ENCODE assay signal across 20 cellular contexts in genomic region chr10:73815719-73816030, GRCh38. TPM values are rescaled to one million over a fixed set of nuclear protein-coding genes. Genes with fewer than 3 reads are reported as not detected.
A peak's percentile ranks its signal among the peaks of the same experiment; 100 is the strongest.
DNase-seq lines count a peak whose midpoint lies in the region; ATAC-seq, FAIRE-seq and TF ChIP-seq lines count a peak whose summit lies in the region.
"Had no signal": no experiment of that assay in that cellular context is flagged by ENCODE, and none has a peak within 500 bp of the region (broad histone marks: within the 10 kb centered on the region; RNA-seq: fewer than 3 reads in every experiment).

No MANE protein-coding gene starts in this region.

- H3K9me1 ChIP-seq in K562 (ENCODE audit: control insufficient read depth, insufficient read depth, low read length) = no peaks in the 10 kb centered on the region

- H3K27ac ChIP-seq in K562 (ENCODE audit: extremely low read depth, low read depth, low read length) (peak overlapping the region; percentile 48; the same call in 2 of the 3 replicates), temporal lobe (ENCODE audit: low read depth, low read length) (peak overlapping the region; percentile 44)

- peaks cover 43 to 55% of the 10 kb centered on the region in 2 experiments for H3K4me1 ChIP-seq in K562 (replicated peaks in 1 of 2; ENCODE audit: control insufficient read depth in 2 of 2, insufficient read depth in 2 of 2, low read length in 2 of 2)
- H3K4me1 ChIP-seq: BE2C had no signal

- no peaks in the 10 kb centered on the region for H4K20me1 ChIP-seq in K562 (replicated peaks; ENCODE audit: control insufficient read depth, insufficient read depth, low read length)

- in situ Hi-C loops in K562 (cut with MboI) = no loop called here

- no peaks in the 10 kb centered on the region for H3K27me3 Mint-ChIP-seq in activated naive CD4-positive, alpha-beta T cell treated with anti-CD3 and anti-CD28 coated beads, Interleukin-2, amount 50 U/mL, for 24 hours
- no peaks in the 10 kb centered on the region for H3K27me3 Mint-ChIP-seq in nephron progenitor cell (ENCODE audit: low read depth, poor library complexity)
- H3K27me3 Mint-ChIP-seq: memory B cell had no signal

- no peak overlapping the region for H3K4me3 Mint-ChIP-seq in activated naive CD4-positive, alpha-beta T cell treated with anti-CD3 and anti-CD28 coated beads, Interleukin-2, amount 50 U/mL, for 24 hours
- no peak overlapping the region for H3K4me3 Mint-ChIP-seq in nephron progenitor cell
- H3K4me3 Mint-ChIP-seq: memory B cell; nephron; stimulated activated effector memory CD8-positive, alpha-beta T cell treated with anti-CD3 and anti-CD28 coated beads, Interleukin-12 subunit alpha, Interleukin-12 subunit beta, amount 100 ng/mL, for 72 hours had no signal

- no peaks in the 10 kb centered on the region for H3K9me3 ChIP-seq in K562 (replicated peaks; ENCODE audit: control insufficient read depth, insufficient read depth, low read depth, low read length)
- H3K9me3 ChIP-seq: BE2C had no signal

- H2AFZ ChIP-seq in K562 (ENCODE audit: low read depth, low read length) = no peak overlapping the region

- ATAC-seq in activated naive CD4-positive, alpha-beta T cell treated with anti-CD3 and anti-CD28 coated beads, Interleukin-2, amount 50 U/mL, for 72 hours = no peak
- ATAC-seq in K562 = no peak
- ATAC-seq: stimulated activated effector memory CD8-positive, alpha-beta T cell treated with anti-CD3 and anti-CD28 coated beads, Interleukin-12 subunit alpha, Interleukin-12 subunit beta, amount 100 ng/mL, for 72 hours had no signal

- no peak for DNase-seq in activated naive CD4-positive, alpha-beta T cell treated with anti-CD3 and anti-CD28 coated beads, Interleukin-2, amount 50 U/mL, for 72 hours (ENCODE audit: low spot score in 2 of 2)
- DNase-seq in K562 (ENCODE audit: extremely low read depth in 1 of 4, low spot score in 3 of 4) (no peak), nephron progenitor cell (no peak), putamen (ENCODE audit: low spot score) (no peak), superior temporal gyrus (ENCODE audit: extremely low spot score) (no peak), kidney glomerular epithelial cell (lab: John Stamatoyannopoulos, UW) (no peak)
- DNase-seq: activated CD4-positive, alpha-beta T cell treated with anti-CD3 and anti-CD28 coated beads for 4 hours; activated gamma-delta T cell; BE2C; effector memory CD4-positive, alpha-beta T cell; kidney; NCI-H2081; NCI-H510A; RPMI8226 had no signal

- H3K36me3 Mint-ChIP-seq in activated naive CD4-positive, alpha-beta T cell treated with anti-CD3 and anti-CD28 coated beads, Interleukin-2, amount 50 U/mL, for 24 hours = peaks cover 8% of the 10 kb centered on the region
- peaks cover under 1 to 10% of the 10 kb centered on the region in 2 donors for H3K36me3 Mint-ChIP-seq in activated naive CD4-positive, alpha-beta T cell treated with anti-CD3 and anti-CD28 coated beads, Interleukin-2, amount 50 U/mL, for 72 hours
- peaks cover 7% of the 10 kb centered on the region for H3K36me3 Mint-ChIP-seq in nephron progenitor cell (ENCODE audit: low read depth)

- H3K9me3 Mint-ChIP-seq in activated naive CD4-positive, alpha-beta T cell treated with anti-CD3 and anti-CD28 coated beads, Interleukin-2, amount 50 U/mL, for 24 hours = no peaks in the 10 kb centered on the region
- no peaks in the 10 kb centered on the region for H3K9me3 Mint-ChIP-seq in activated naive CD4-positive, alpha-beta T cell treated with anti-CD3 and anti-CD28 coated beads, Interleukin-2, amount 50 U/mL, for 72 hours
- no peaks in the 10 kb centered on the region for H3K9me3 Mint-ChIP-seq in nephron progenitor cell
- H3K9me3 Mint-ChIP-seq: memory B cell; nephron; stimulated activated effector memory CD8-positive, alpha-beta T cell treated with anti-CD3 and anti-CD28 coated beads, Interleukin-12 subunit alpha, Interleukin-12 subunit beta, amount 100 ng/mL, for 72 hours had no signal

- H3K9ac ChIP-seq in K562 (ENCODE audit: insufficient read depth in 1 of 2, low read depth in 2 of 2, low read length in 2 of 2) = no peak overlapping the region; a peak in 1 of 4 replicates

- POLR2A ChIA-PET in K562 (lab: Yijun Ruan, JAX) = interaction anchor here (1.2 to 1.7 kb wide), 4 partner anchors 11 to 41 kb away, joined by 4 to 12 read pairs (median 4); no protein-coding TSS in a partner anchor

- no peak for TF ChIP-seq POLR2A in K562 (conservative IDR thresholded peaks at IDR 0.05)

- no peaks in the 10 kb centered on the region for H3K27me3 ChIP-seq in K562 (ENCODE audit: control insufficient read depth in 2 of 2, insufficient read depth in 2 of 2, low read length in 2 of 2)
- H3K27me3 ChIP-seq: BE2C had no signal

- H3K4me3 ChIP-seq in K562 = no peak overlapping the region

- no peak for TF ChIP-seq RAD21 in K562 (CRISPR knock-in tag; conservative IDR thresholded peaks at IDR 0.05 in 1 of 2, IDR thresholded peaks at IDR 0.05 in 1 of 2)

- H3K79me2 ChIP-seq in K562 (ENCODE audit: control insufficient read depth, insufficient read depth, low read length) = peaks cover 9% of the 10 kb centered on the region

- peak; percentile 79 for FAIRE-seq in K562 (lab: Jason Lieb, UNC)
- FAIRE-seq: kidney, urothelium cell line had no signal

- BruUV-seq in K562 (replicated peaks; lab: Mats Ljungman, UMichigan) = no TSS peak

- CTCF ChIA-PET in K562 (lab: Yijun Ruan, JAX; ENCODE audit: low intra/inter-chr PET ratio) = interaction anchor here (0.6 kb wide), 1 partner anchor 37 kb away, joined by 3 read pairs; no protein-coding TSS in a partner anchor

- intact Hi-C loops in K562 (cut with micrococcal nuclease) = loop anchor here (2.0 kb wide), 1 partner anchor 41 kb away; no protein-coding TSS in a partner anchor

- H3K4me2 ChIP-seq in K562 (ENCODE audit: insufficient read depth, low read length) = peak overlapping the region; percentile 42

- no peak for TF ChIP-seq EP300 in K562 (IDR thresholded peaks at IDR 0.05; ENCODE audit: low read length)

- H3K36me3 ChIP-seq in K562 (ENCODE audit: control insufficient read depth, insufficient read depth, low read length) = peaks cover 39% of the 10 kb centered on the region; the same call in 1 of the 3 replicates

- no peaks in the 10 kb centered on the region for H3K4me1 Mint-ChIP-seq in activated naive CD4-positive, alpha-beta T cell treated with anti-CD3 and anti-CD28 coated beads, Interleukin-2, amount 50 U/mL, for 24 hours
- peaks cover 31% of the 10 kb centered on the region for H3K4me1 Mint-ChIP-seq in nephron progenitor cell
- H3K4me1 Mint-ChIP-seq: stimulated activated effector memory CD8-positive, alpha-beta T cell treated with anti-CD3 and anti-CD28 coated beads, Interleukin-12 subunit alpha, Interleukin-12 subunit beta, amount 100 ng/mL, for 72 hours had no signal

- peak overlapping the region; percentile 73 for H3K27ac Mint-ChIP-seq in activated naive CD4-positive, alpha-beta T cell treated with anti-CD3 and anti-CD28 coated beads, Interleukin-2, amount 50 U/mL, for 24 hours
- no peak overlapping the region for H3K27ac Mint-ChIP-seq in activated naive CD4-positive, alpha-beta T cell treated with anti-CD3 and anti-CD28 coated beads, Interleukin-2, amount 50 U/mL, for 72 hours
- peak overlapping the region; percentile 49 for H3K27ac Mint-ChIP-seq in nephron progenitor cell

- TF ChIP-seq CTCF in K562 (IDR thresholded peaks at IDR 0.05 in 2 of 3, conservative IDR thresholded peaks at IDR 0.05 in 1 of 3; ENCODE audit: insufficient read depth in 2 of 3, low read depth in 1 of 3, low read length in 3 of 3) (no peak), nephron progenitor cell (IDR thresholded peaks at IDR 0.05) (no peak)

RNA-seq across cellular contexts. Expression of gene NDST2, which starts 4.3 kb away (rescaled TPM):
- 10 to 100 TPM; 66.1 to 76.9 TPM for total RNA-seq in activated naive CD4-positive, alpha-beta T cell treated with anti-CD3 and anti-CD28 coated beads, Interleukin-2, amount 50 U/mL, for 72 hours
- 130 and 235 TPM in 2 replicates for total RNA-seq in K562 (2011; cell fraction: chromatin; rRNA removed; ENCODE audit: low replicate concordance)
- 102 and 121 TPM in 2 replicates for total RNA-seq in K562 (2011; cell fraction: nucleolus; rRNA removed)
- 108 and 109 TPM in 2 replicates for total RNA-seq in K562 (2011; cell fraction: nucleoplasm; rRNA removed)
- total RNA-seq in K562 (2014; rRNA removed) = 27.2 and 32.1 TPM in 2 replicates
- total RNA-seq in K562 (2014; rRNA removed; fragmentation: Illumina TruSeq; extraction: Trizol) = 12.5 and 14.7 TPM in 2 replicates
- total RNA-seq in K562 (2015; rRNA removed; fragmentation: Illumina TruSeq; extraction: Trizol) = 18.2 and 19.6 TPM in 2 replicates
- 33.9 and 35.7 TPM in 2 replicates for total RNA-seq in K562 (2021)
- 23.8 and 31.6 TPM in 2 replicates for polyA plus RNA-seq in K562 (2011; rRNA removed)
- 23.7 and 30.6 TPM in 2 replicates for polyA plus RNA-seq in K562 (2011; cell fraction: cytosol; rRNA removed)
- 99.8 and 108 TPM in 2 replicates for polyA plus RNA-seq in K562 (2011; cell fraction: nucleus; rRNA removed)
- polyA plus RNA-seq in K562 (2012) = 42.1 and 123 TPM in 2 replicates
- polyA plus RNA-seq in K562 (2014; fragmentation: Illumina TruSeq; extraction: Trizol) = 22.6 TPM in 2 replicates
- 1 to 10 TPM; 4.7 to 6.3 TPM for polyA plus RNA-seq in K562 (2014; fragmentation: Nextera tagmentation; extraction: Ambion mirVana)
- 30.5 and 31.4 TPM in 2 replicates for polyA plus RNA-seq in K562 (2014; rRNA removed)
- 22.0 and 23.5 TPM in 2 replicates for polyA minus RNA-seq in K562 (2011; rRNA and poly(A)+ RNA removed)
- polyA minus RNA-seq in K562 (2011; cell fraction: cytosol; rRNA and poly(A)+ RNA removed) = 12.5 and 14.2 TPM in 2 replicates
- 44.3 and 53.9 TPM in 2 replicates for polyA minus RNA-seq in K562 (2011; cell fraction: nucleus; rRNA and poly(A)+ RNA removed)
- total RNA-seq in temporal lobe = 14.5 TPM

RNA-seq across cellular contexts. Expression of gene ZSWIM8, which starts 30.3 kb away (rescaled TPM):
- 100 to 1,000 TPM in 1 of 2 donors, 10 to 100 TPM in 1; 56.7 to 118 TPM for total RNA-seq in activated naive CD4-positive, alpha-beta T cell treated with anti-CD3 and anti-CD28 coated beads, Interleukin-2, amount 50 U/mL, for 72 hours
- total RNA-seq in K562 (2011; cell fraction: chromatin; rRNA removed; ENCODE audit: low replicate concordance) = 202 and 543 TPM in 2 replicates
- 249 and 295 TPM in 2 replicates for total RNA-seq in K562 (2011; cell fraction: nucleolus; rRNA removed)
- total RNA-seq in K562 (2011; cell fraction: nucleoplasm; rRNA removed) = 177 and 202 TPM in 2 replicates
- 21.9 and 34.2 TPM in 2 replicates for total RNA-seq in K562 (2014; rRNA removed)
- 14.9 and 15.0 TPM in 2 replicates for total RNA-seq in K562 (2014; rRNA removed; fragmentation: Illumina TruSeq; extraction: Trizol)
- 26.7 and 30.0 TPM in 2 replicates for total RNA-seq in K562 (2015; rRNA removed; fragmentation: Illumina TruSeq; extraction: Trizol)
- total RNA-seq in K562 (2021) = 43.4 and 45.6 TPM in 2 replicates
- 35.1 and 76.4 TPM in 2 replicates for polyA plus RNA-seq in K562 (2011; rRNA removed)
- 51.3 and 87.4 TPM in 2 replicates for polyA plus RNA-seq in K562 (2011; cell fraction: cytosol; rRNA removed)
- 367 and 476 TPM in 2 replicates for polyA plus RNA-seq in K562 (2011; cell fraction: nucleus; rRNA removed)
- 41.4 and 84.7 TPM in 2 replicates for polyA plus RNA-seq in K562 (2012)
- polyA plus RNA-seq in K562 (2014; fragmentation: Illumina TruSeq; extraction: Trizol) = 40.7 and 51.3 TPM in 2 replicates
- polyA plus RNA-seq in K562 (2014; fragmentation: Nextera tagmentation; extraction: Ambion mirVana) = 1 to 10 TPM; 5.6 to 6.2 TPM
- 38.4 and 47.8 TPM in 2 replicates for polyA plus RNA-seq in K562 (2014; rRNA removed)
- 34.3 and 47.0 TPM in 2 replicates for polyA minus RNA-seq in K562 (2011; rRNA and poly(A)+ RNA removed)
- polyA minus RNA-seq in K562 (2011; cell fraction: cytosol; rRNA and poly(A)+ RNA removed) = 38.9 and 42.1 TPM in 2 replicates
- 56.4 and 72.0 TPM in 2 replicates for polyA minus RNA-seq in K562 (2011; cell fraction: nucleus; rRNA and poly(A)+ RNA removed)
- 24.8 TPM for total RNA-seq in temporal lobe

RNA-seq across cellular contexts. Expression of gene CHCHD1, which starts 33.8 kb away (rescaled TPM):
- 10 to 100 TPM; 26.7 to 28.7 TPM for total RNA-seq in activated naive CD4-positive, alpha-beta T cell treated with anti-CD3 and anti-CD28 coated beads, Interleukin-2, amount 50 U/mL, for 72 hours
- 21.6 and 37.5 TPM in 2 replicates for total RNA-seq in K562 (2011; cell fraction: chromatin; rRNA removed; ENCODE audit: low replicate concordance)
- 20.1 and 25.8 TPM in 2 replicates for total RNA-seq in K562 (2011; cell fraction: nucleolus; rRNA removed)
- total RNA-seq in K562 (2011; cell fraction: nucleoplasm; rRNA removed) = 37.9 and 46.2 TPM in 2 replicates
- total RNA-seq in K562 (2014; rRNA removed) (82.9 and 130 TPM in 2 replicates), K562 (2014; rRNA removed; fragmentation: Illumina TruSeq; extraction: Trizol) (68.2 and 79.6 TPM in 2 replicates), K562 (2015; rRNA removed; fragmentation: Illumina TruSeq; extraction: Trizol) (69.6 and 83.4 TPM in 2 replicates), K562 (2021) (52.9 and 54.9 TPM in 2 replicates), temporal lobe (14.3 TPM)
- polyA plus RNA-seq in K562 (2011; rRNA removed) (84.9 and 110 TPM in 2 replicates), K562 (2014; fragmentation: Illumina TruSeq; extraction: Trizol) (59.5 and 75.0 TPM in 2 replicates), K562 (2014; fragmentation: Nextera tagmentation; extraction: Ambion mirVana) (100 to 1,000 TPM in 1 of 2 experiments, 10 to 100 TPM in 1; 89.7 to 114 TPM), K562 (2014; rRNA removed) (126 and 135 TPM in 2 replicates)
- polyA plus RNA-seq in K562 (2011; cell fraction: cytosol; rRNA removed) = 54.8 and 55.0 TPM in 2 replicates
- polyA plus RNA-seq in K562 (2011; cell fraction: nucleus; rRNA removed) = 33.4 and 48.1 TPM in 2 replicates
- polyA plus RNA-seq in K562 (2012) = 70.3 and 131 TPM in 2 replicates
- 21.0 and 21.1 TPM in 2 replicates for polyA minus RNA-seq in K562 (2011; rRNA and poly(A)+ RNA removed)
- polyA minus RNA-seq in K562 (2011; cell fraction: cytosol; rRNA and poly(A)+ RNA removed) = 11.0 and 14.1 TPM in 2 replicates
- polyA minus RNA-seq in K562 (2011; cell fraction: nucleus; rRNA and poly(A)+ RNA removed) = 11.0 and 27.2 TPM in 2 replicates

RNA-seq across cellular contexts. Expression of gene CAMK2G, which starts 58.7 kb away (rescaled TPM):
- total RNA-seq in activated naive CD4-positive, alpha-beta T cell treated with anti-CD3 and anti-CD28 coated beads, Interleukin-2, amount 50 U/mL, for 72 hours = 10 to 100 TPM; 26.2 to 39.7 TPM
- 79.9 and 93.7 TPM in 2 replicates for total RNA-seq in K562 (2011; cell fraction: chromatin; rRNA removed; ENCODE audit: low replicate concordance)
- total RNA-seq in K562 (2011; cell fraction: nucleolus; rRNA removed) = 44.9 and 53.3 TPM in 2 replicates
- total RNA-seq in K562 (2011; cell fraction: nucleoplasm; rRNA removed) = 65.0 and 92.5 TPM in 2 replicates
- 23.4 and 26.7 TPM in 2 replicates for total RNA-seq in K562 (2014; rRNA removed)
- total RNA-seq in K562 (2014; rRNA removed; fragmentation: Illumina TruSeq; extraction: Trizol) = 22.3 and 25.1 TPM in 2 replicates
- total RNA-seq in K562 (2015; rRNA removed; fragmentation: Illumina TruSeq; extraction: Trizol) = 32.2 and 33.2 TPM in 2 replicates
- total RNA-seq in K562 (2021) = 29.5 and 32.6 TPM in 2 replicates
- polyA plus RNA-seq in K562 (2011; rRNA removed) = 37.5 and 41.6 TPM in 2 replicates
- 33.0 and 39.7 TPM in 2 replicates for polyA plus RNA-seq in K562 (2011; cell fraction: cytosol; rRNA removed)
- polyA plus RNA-seq in K562 (2011; cell fraction: nucleus; rRNA removed) = 69.4 and 73.5 TPM in 2 replicates
- 27.5 and 30.5 TPM in 2 replicates for polyA plus RNA-seq in K562 (2012)
- polyA plus RNA-seq in K562 (2014; fragmentation: Illumina TruSeq; extraction: Trizol) = 35.5 and 37.9 TPM in 2 replicates
- polyA plus RNA-seq in K562 (2014; fragmentation: Nextera tagmentation; extraction: Ambion mirVana) = 10 to 100 TPM in 1 of 2 experiments, 1 to 10 TPM in 1; 9.0 to 10.4 TPM
- polyA plus RNA-seq in K562 (2014; rRNA removed) = 36.2 and 37.2 TPM in 2 replicates
- polyA minus RNA-seq in K562 (2011; rRNA and poly(A)+ RNA removed) = 31.1 and 31.9 TPM in 2 replicates
- 18.9 and 20.7 TPM in 2 replicates for polyA minus RNA-seq in K562 (2011; cell fraction: cytosol; rRNA and poly(A)+ RNA removed)
- 25.0 and 38.0 TPM in 2 replicates for polyA minus RNA-seq in K562 (2011; cell fraction: nucleus; rRNA and poly(A)+ RNA removed)
- 53.8 TPM for total RNA-seq in temporal lobe

Comparison
In these comparisons a context has a peak if more than half of its experiments do, and no peak if none do; other contexts are left out.
1. H3K27ac Mint-ChIP-seq: peak in activated naive CD4-positive, alpha-beta T cell treated with anti-CD3 and anti-CD28 coated beads, Interleukin-2, amount 50 U/mL, for 24 hours (single experiment) and nephron progenitor cell (single experiment); none in activated naive CD4-positive, alpha-beta T cell treated with anti-CD3 and anti-CD28 coated beads, Interleukin-2, amount 50 U/mL, for 72 hours (0 of 2).